ENCODE assay signal across 14 cellular contexts in genomic region chr3:23421811-23422510, GRCh38.
DNase-seq lines count a peak whose midpoint lies in the region; ATAC-seq lines count a peak whose summit lies in the region.
"Had no signal": no experiment of that assay in that cellular context is flagged by ENCODE, and none has a peak within 500 bp of the region (broad histone marks: within the 10 kb centered on the region; RNA-seq: fewer than 3 reads in every experiment).

No MANE protein-coding gene starts in this region.

- peaks cover 5% of the 10 kb centered on the region for H3K9me3 Mint-ChIP-seq in activated CD4-positive, alpha-beta T cell treated with anti-CD3 and anti-CD28 coated beads, Interleukin-2, amount 10 ng/mL, durations not matched to agents 24 days and 14 days

- DNase-seq in activated CD4-positive, alpha-beta T cell treated with anti-CD3 and anti-CD28 coated beads, Interleukin-2, amount 10 ng/mL, durations not matched to agents 24 days and 14 days, result peak; percentile 7
- no peak for DNase-seq in activated CD4-positive, alpha-beta T cell treated with anti-CD3 and anti-CD28 coated beads for 1 hour
- DNase-seq in stromal cell of bone marrow (ENCODE audit: low read depth) (peak; percentile 6), NCI-H446 (lab: John Stamatoyannopoulos, UW) (no peak), KG1 (lab: John Stamatoyannopoulos, UW) (no peak)
- DNase-seq: activated B cell treated with CpG ODN at 0.5 μM for 24 hours, activated gamma-delta T cell, DMS79 treated with DMSO at 0.1 percent for 48 hours, left ventricle myocardium inferior had no signal

- intact Hi-C loops in activated CD4-positive, alpha-beta T cell treated with anti-CD3 and anti-CD28 coated beads, Interleukin-2, amount 10 ng/mL, durations not matched to agents 24 days and 14 days (cut with micrococcal nuclease), result no loop called here

- H3K27me3 Mint-ChIP-seq in activated CD4-positive, alpha-beta T cell treated with anti-CD3 and anti-CD28 coated beads, Interleukin-2, amount 10 ng/mL, durations not matched to agents 24 days and 14 days, result peaks cover 3% of the 10 kb centered on the region
- H3K27me3 Mint-ChIP-seq: activated B cell treated with CpG ODN at 0.5 μM for 24 hours had no signal

- no peaks in the 10 kb centered on the region for H3K36me3 Mint-ChIP-seq in activated CD4-positive, alpha-beta T cell treated with anti-CD3 and anti-CD28 coated beads, Interleukin-2, amount 10 ng/mL, durations not matched to agents 24 days and 14 days (ENCODE audit: low read depth)

- H3K4me3 Mint-ChIP-seq in activated CD4-positive, alpha-beta T cell treated with anti-CD3 and anti-CD28 coated beads, Interleukin-2, amount 10 ng/mL, durations not matched to agents 24 days and 14 days, result no peak overlapping the region
- H3K4me3 Mint-ChIP-seq: activated B cell treated with CpG ODN at 0.5 μM for 24 hours had no signal

- no peak overlapping the region for H3K27ac Mint-ChIP-seq in activated CD4-positive, alpha-beta T cell treated with anti-CD3 and anti-CD28 coated beads, Interleukin-2, amount 10 ng/mL, durations not matched to agents 24 days and 14 days
- H3K27ac Mint-ChIP-seq: activated B cell treated with CpG ODN at 0.5 μM for 24 hours had no signal

- no peaks in the 10 kb centered on the region for H3K4me1 Mint-ChIP-seq in activated CD4-positive, alpha-beta T cell treated with anti-CD3 and anti-CD28 coated beads, Interleukin-2, amount 10 ng/mL, durations not matched to agents 24 days and 14 days

- ATAC-seq in HG02759 (IDR thresholded peaks at IDR 0.05; ENCODE audit: unreplicated experiment), result peak; percentile 41
- ATAC-seq in HG03469 (IDR thresholded peaks at IDR 0.05; ENCODE audit: unreplicated experiment), result peak; percentile 22
- no peak for ATAC-seq in GM19397 (IDR thresholded peaks at IDR 0.05; ENCODE audit: unreplicated experiment)
- ATAC-seq: gastroesophageal sphincter, K562 had no signal

Comparison
In these comparisons a context has a peak if more than half of its experiments do, and no peak if none do; other contexts are left out.
1. DNase-seq: peak in activated CD4-positive, alpha-beta T cell treated with anti-CD3 and anti-CD28 coated beads, Interleukin-2, amount 10 ng/mL, durations not matched to agents 24 days and 14 days (single experiment) and stromal cell of bone marrow (single experiment); none in activated CD4-positive, alpha-beta T cell treated with anti-CD3 and anti-CD28 coated beads for 1 hour (single experiment), NCI-H446 (0 of 2) and KG1 (single experiment).